4 cellular contexts compared by ENCODE assay signal in genomic region chr2:204331180-204331579, GRCh38.
A peak's percentile ranks its signal among the peaks of the same experiment; 100 is the strongest.
TF ChIP-seq lines count a peak whose summit lies in the region.

No MANE protein-coding gene starts in this region.

TF ChIP-seq in A549, 52 proteins besides CTCF, POLR2A, EP300 and RAD21 (continues in another document):
- TF ChIP-seq, protein P1, sequence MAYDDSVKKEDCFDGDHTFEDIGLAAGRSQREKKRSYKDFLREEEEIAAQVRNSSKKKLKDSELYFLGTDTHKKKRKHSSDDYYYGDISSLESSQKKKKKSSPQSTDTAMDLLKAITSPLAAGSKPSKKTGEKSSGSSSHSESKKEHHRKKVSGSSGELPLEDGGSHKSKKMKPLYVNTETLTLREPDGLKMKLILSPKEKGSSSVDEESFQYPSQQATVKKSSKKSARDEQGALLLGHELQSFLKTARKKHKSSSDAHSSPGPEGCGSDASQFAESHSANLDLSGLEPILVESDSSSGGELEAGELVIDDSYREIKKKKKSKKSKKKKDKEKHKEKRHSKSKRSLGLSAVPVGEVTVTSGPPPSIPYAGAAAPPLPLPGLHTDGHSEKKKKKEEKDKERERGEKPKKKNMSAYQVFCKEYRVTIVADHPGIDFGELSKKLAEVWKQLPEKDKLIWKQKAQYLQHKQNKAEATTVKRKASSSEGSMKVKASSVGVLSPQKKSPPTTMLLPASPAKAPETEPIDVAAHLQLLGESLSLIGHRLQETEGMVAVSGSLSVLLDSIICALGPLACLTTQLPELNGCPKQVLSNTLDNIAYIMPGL (CRISPR knock-in tag; IDR thresholded peaks at IDR 0.05; ENCODE audit: borderline replicate concordance), result no peak
- TF ChIP-seq, protein P2, sequence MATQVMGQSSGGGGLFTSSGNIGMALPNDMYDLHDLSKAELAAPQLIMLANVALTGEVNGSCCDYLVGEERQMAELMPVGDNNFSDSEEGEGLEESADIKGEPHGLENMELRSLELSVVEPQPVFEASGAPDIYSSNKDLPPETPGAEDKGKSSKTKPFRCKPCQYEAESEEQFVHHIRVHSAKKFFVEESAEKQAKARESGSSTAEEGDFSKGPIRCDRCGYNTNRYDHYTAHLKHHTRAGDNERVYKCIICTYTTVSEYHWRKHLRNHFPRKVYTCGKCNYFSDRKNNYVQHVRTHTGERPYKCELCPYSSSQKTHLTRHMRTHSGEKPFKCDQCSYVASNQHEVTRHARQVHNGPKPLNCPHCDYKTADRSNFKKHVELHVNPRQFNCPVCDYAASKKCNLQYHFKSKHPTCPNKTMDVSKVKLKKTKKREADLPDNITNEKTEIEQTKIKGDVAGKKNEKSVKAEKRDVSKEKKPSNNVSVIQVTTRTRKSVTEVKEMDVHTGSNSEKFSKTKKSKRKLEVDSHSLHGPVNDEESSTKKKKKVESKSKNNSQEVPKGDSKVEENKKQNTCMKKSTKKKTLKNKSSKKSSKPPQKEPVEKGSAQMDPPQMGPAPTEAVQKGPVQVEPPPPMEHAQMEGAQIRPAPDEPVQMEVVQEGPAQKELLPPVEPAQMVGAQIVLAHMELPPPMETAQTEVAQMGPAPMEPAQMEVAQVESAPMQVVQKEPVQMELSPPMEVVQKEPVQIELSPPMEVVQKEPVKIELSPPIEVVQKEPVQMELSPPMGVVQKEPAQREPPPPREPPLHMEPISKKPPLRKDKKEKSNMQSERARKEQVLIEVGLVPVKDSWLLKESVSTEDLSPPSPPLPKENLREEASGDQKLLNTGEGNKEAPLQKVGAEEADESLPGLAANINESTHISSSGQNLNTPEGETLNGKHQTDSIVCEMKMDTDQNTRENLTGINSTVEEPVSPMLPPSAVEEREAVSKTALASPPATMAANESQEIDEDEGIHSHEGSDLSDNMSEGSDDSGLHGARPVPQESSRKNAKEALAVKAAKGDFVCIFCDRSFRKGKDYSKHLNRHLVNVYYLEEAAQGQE (IDR thresholded peaks at IDR 0.05), result no peak
- TF ChIP-seq NFE2L2 (conservative IDR thresholded peaks at IDR 0.05; ENCODE audit: low read length) (no peak), TP53 (CRISPR knock-in tag; IDR thresholded peaks at IDR 0.05) (no peak), RCOR1 (IDR thresholded peaks at IDR 0.05; ENCODE audit: low read depth, low read length) (no peak), MAFK (IDR thresholded peaks at IDR 0.05; ENCODE audit: partially characterized antibody) (peak; percentile 59), JUN (IDR thresholded peaks at IDR 0.05) (no peak)

TF ChIP-seq in IMR-90, 13 proteins besides CTCF, POLR2A, EP300 and RAD21:
- TF ChIP-seq SMC3 (IDR thresholded peaks at IDR 0.05; ENCODE audit: low read depth, low read length) (no peak), MAFK (IDR thresholded peaks at IDR 0.05; ENCODE audit: low read depth, low read length) (peak; percentile 58), FOS (IDR thresholded peaks at IDR 0.05; ENCODE audit: low read depth, low read length) (no peak)
- TF ChIP-seq, protein P3, sequence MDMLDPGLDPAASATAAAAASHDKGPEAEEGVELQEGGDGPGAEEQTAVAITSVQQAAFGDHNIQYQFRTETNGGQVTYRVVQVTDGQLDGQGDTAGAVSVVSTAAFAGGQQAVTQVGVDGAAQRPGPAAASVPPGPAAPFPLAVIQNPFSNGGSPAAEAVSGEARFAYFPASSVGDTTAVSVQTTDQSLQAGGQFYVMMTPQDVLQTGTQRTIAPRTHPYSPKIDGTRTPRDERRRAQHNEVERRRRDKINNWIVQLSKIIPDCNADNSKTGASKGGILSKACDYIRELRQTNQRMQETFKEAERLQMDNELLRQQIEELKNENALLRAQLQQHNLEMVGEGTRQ (IDR thresholded peaks at IDR 0.05; ENCODE audit: low read depth, low read length), result no peak

TF ChIP-seq in K562, 482 proteins besides CTCF, POLR2A, EP300 and RAD21:
- TF ChIP-seq ZNF316 (IDR thresholded peaks at IDR 0.05), result 0 out of 2 replicates have a peak, but pooled peaks have one; percentile 18
- TF ChIP-seq, protein P1 (CRISPR knock-in tag; IDR thresholded peaks at IDR 0.05), result no peak

TF ChIP-seq in HEK293T, 16 proteins besides CTCF, POLR2A, EP300 and RAD21:
- TF ChIP-seq FOXM1 (IDR thresholded peaks at IDR 0.05; ENCODE audit: borderline replicate concordance) (no peak), NFRKB (IDR thresholded peaks at IDR 0.05) (no peak)
